Comparison of ENCODE assay signal across 9 cellular contexts in genomic region chr4:4865705-4866123, GRCh38. TPM values are rescaled to one million over a fixed set of nuclear protein-coding genes. Genes with fewer than 3 reads are reported as not detected.
DNase-seq lines count a peak whose midpoint lies in the region; ATAC-seq, FAIRE-seq and TF ChIP-seq lines count a peak whose summit lies in the region.
"Had no signal": no experiment of that assay in that cellular context is flagged by ENCODE, and none has a peak within 500 bp of the region (broad histone marks: within the 10 kb centered on the region; RNA-seq: fewer than 3 reads in every experiment).

No MANE protein-coding gene starts in this region.

- H3K9ac ChIP-seq in GM12878 (ENCODE audit: control insufficient read depth, insufficient read depth, low read length), result no peak overlapping the region

- H3K4me3 ChIP-seq in GM12878 (no peak overlapping the region), testis (peak overlapping the region; percentile 26 to 29)

- SMC1A ChIA-PET in GM12878 (lab: Charles Lee; ENCODE audit: uncharacterized antibody, unreplicated experiment), result no interaction called here

- H3K36me3 Mint-ChIP-seq in activated naive CD4-positive, alpha-beta T cell treated with anti-CD3 and anti-CD28 coated beads, Interleukin-2, amount 10 ng/mL, durations not matched to agents 7 days and 5 days, result peaks cover 7% of the 10 kb centered on the region
- H3K36me3 Mint-ChIP-seq in memory B cell (peaks cover 1% of the 10 kb centered on the region), HFFc6 (ENCODE audit: low read depth) (peaks cover 25% of the 10 kb centered on the region)
- H3K36me3 Mint-ChIP-seq: CD8-positive, alpha-beta T cell had no signal

- peaks cover 2% of the 10 kb centered on the region; the same call in 2 of the 3 replicates for H3K9me3 ChIP-seq in GM12878 (replicated peaks; ENCODE audit: control insufficient read depth, insufficient read depth, low read length)
- H3K9me3 ChIP-seq in testis, result no peaks in the 10 kb centered on the region

- no peaks in the 10 kb centered on the region for H3K36me3 ChIP-seq in GM12878 (ENCODE audit: control insufficient read depth in 2 of 2, insufficient read depth in 2 of 2, low read length in 1 of 2)
- no peaks in the 10 kb centered on the region for H3K36me3 ChIP-seq in testis (ENCODE audit: low read depth, missing control alignments)

- no peaks in the 10 kb centered on the region; the same call in 1 of the 2 replicates for H4K20me1 ChIP-seq in GM12878 (ENCODE audit: control insufficient read depth, insufficient read depth)

- no peak for TF ChIP-seq RAD21 in GM12878 (IDR thresholded peaks at IDR 0.05; ENCODE audit: insufficient read depth, low read depth, low read length)

- peaks cover 9% of the 10 kb centered on the region for H3K4me1 Mint-ChIP-seq in activated naive CD4-positive, alpha-beta T cell treated with anti-CD3 and anti-CD28 coated beads, Interleukin-2, amount 10 ng/mL, durations not matched to agents 7 days and 5 days
- peaks cover 3% of the 10 kb centered on the region for H3K4me1 Mint-ChIP-seq in memory B cell
- H3K4me1 Mint-ChIP-seq in HFFc6 (ENCODE audit: low read depth), result peaks cover 17% of the 10 kb centered on the region

- H3K27ac ChIP-seq in GM12878 (ENCODE audit: control insufficient read depth, insufficient read depth) (no peak overlapping the region), testis (no peak overlapping the region)

- H3K4me1 ChIP-seq in GM12878 (ENCODE audit: control insufficient read depth, insufficient read depth, low read length), result no peaks in the 10 kb centered on the region
- peaks cover 17% of the 10 kb centered on the region for H3K4me1 ChIP-seq in testis

- CTCF ChIA-PET in activated naive CD4-positive, alpha-beta T cell treated with anti-CD3 and anti-CD28 coated beads, Interleukin-2, amount 10 ng/mL, durations not matched to agents 7 days and 5 days (lab: Charles Lee), result interaction anchor here (0.9 kb wide), 1 partner anchor 9 kb away, joined by 3 read pairs; no protein-coding TSS in a partner anchor
- CTCF ChIA-PET in GM12878 (lab: Yijun Ruan, JAX), result no interaction called here

- TF ChIP-seq POLR2A in GM12878 (IDR thresholded peaks at IDR 0.05; ENCODE audit: low read depth, low read length) (no peak), testis (IDR thresholded peaks at IDR 0.05) (no peak)

- no peak for TF ChIP-seq CTCF in GM12878 (IDR thresholded peaks at IDR 0.05 in 2 of 3, conservative IDR thresholded peaks at IDR 0.05 in 1 of 3; ENCODE audit: control insufficient read depth in 2 of 3, extremely low read depth in 1 of 3, insufficient read depth in 1 of 3, low read depth in 3 of 3, low read length in 3 of 3)
- no peak for TF ChIP-seq CTCF in testis (IDR thresholded peaks at IDR 0.05)
- TF ChIP-seq CTCF in HFFc6 (IDR thresholded peaks at IDR 0.05), result no peak

- no peaks in the 10 kb centered on the region for H3K9me3 Mint-ChIP-seq in activated naive CD4-positive, alpha-beta T cell treated with anti-CD3 and anti-CD28 coated beads, Interleukin-2, amount 10 ng/mL, durations not matched to agents 7 days and 5 days
- H3K9me3 Mint-ChIP-seq in memory B cell (peaks cover 4% of the 10 kb centered on the region), HFFc6 (peaks cover 7% of the 10 kb centered on the region; the same call in 1 of the 2 replicates)
- H3K9me3 Mint-ChIP-seq: CD8-positive, alpha-beta T cell had no signal

- POLR2A ChIA-PET in GM12878 (lab: Charles Lee), result no interaction called here

- H3K79me2 ChIP-seq in GM12878 (ENCODE audit: control insufficient read depth, insufficient read depth, low read length), result no peaks in the 10 kb centered on the region

- H3K27me3 ChIP-seq in GM12878 (replicated peaks in 1 of 2; ENCODE audit: control insufficient read depth in 2 of 2, insufficient read depth in 2 of 2, low read length in 1 of 2), result peaks cover 26 to 35% of the 10 kb centered on the region in 2 experiments
- H3K27me3 ChIP-seq in testis, result no peaks in the 10 kb centered on the region

- no peaks in the 10 kb centered on the region for H3K27me3 Mint-ChIP-seq in activated naive CD4-positive, alpha-beta T cell treated with anti-CD3 and anti-CD28 coated beads, Interleukin-2, amount 10 ng/mL, durations not matched to agents 7 days and 5 days
- H3K27me3 Mint-ChIP-seq in memory B cell (peaks cover 22% of the 10 kb centered on the region), HFFc6 (ENCODE audit: insufficient read depth) (peaks cover 38% of the 10 kb centered on the region)

- ATAC-seq in GM12878 (no peak), memory B cell (ENCODE audit: low read depth) (no peak)
- ATAC-seq: CD8-positive, alpha-beta T cell had no signal

- H3K4me3 Mint-ChIP-seq in activated naive CD4-positive, alpha-beta T cell treated with anti-CD3 and anti-CD28 coated beads, Interleukin-2, amount 10 ng/mL, durations not matched to agents 7 days and 5 days, result peak overlapping the region; percentile 33
- H3K4me3 Mint-ChIP-seq in memory B cell (no peak overlapping the region), HFFc6 (no peak overlapping the region; the same call in 1 of the 2 replicates)
- H3K4me3 Mint-ChIP-seq: CD8-positive, alpha-beta T cell had no signal

- 29% methylated on average over 35 of the region's 36 CpGs for WGBS in GM12878 (ENCODE audit: insufficient coverage, insufficient replicate concordance, low lambda C conversion rate, missing lambda C conversion rate)
- 2 to 5% methylated on average over 7 to 36 of the region's 36 CpGs for WGBS in testis, 2 donors

- intact Hi-C loops in GM12878 (cut with micrococcal nuclease; ENCODE audit: unreplicated experiment) (no loop called here), testis (cut with DNase I; ENCODE audit: low total_unique reads) (no loop called here)

- no peak for TF ChIP-seq EP300 in GM12878 (IDR thresholded peaks at IDR 0.05; ENCODE audit: borderline replicate concordance in 1 of 2, control insufficient read depth in 1 of 2, low read depth in 2 of 2, low read length in 2 of 2)

- in situ Hi-C loops in GM12878 (cut with MboI), result no loop called here

- RAD21 ChIA-PET in GM12878 (lab: Charles Lee; ENCODE audit: unreplicated experiment), result no interaction called here

- no peak for DNase-seq in activated naive CD4-positive, alpha-beta T cell treated with anti-CD3 and anti-CD28 coated beads, Interleukin-2, amount 10 ng/mL, durations not matched to agents 7 days and 5 days
- DNase-seq in activated naive CD4-positive, alpha-beta T cell (lab: John Stamatoyannopoulos, UW), result no peak
- no peak for DNase-seq in GM12878 (ENCODE audit: low read depth, low spot score)
- DNase-seq in memory B cell (ENCODE audit: low spot score in 2 of 2), result no peak
- DNase-seq in testis, result no peak
- DNase-seq in effector CD8-positive, alpha-beta T cell (lab: John Stamatoyannopoulos, UW), result no peak
- DNase-seq in SW 1271 (lab: John Stamatoyannopoulos, UW), result no peak
- no peak for DNase-seq in HFFc6
- DNase-seq: CD8-positive, alpha-beta T cell had no signal

- no TSS peak for BruUV-seq in GM12878 (replicated peaks; lab: Mats Ljungman, UMichigan)

- no peak overlapping the region for H2AFZ ChIP-seq in GM12878 (ENCODE audit: control insufficient read depth, low read depth, low read length)

- no peak for FAIRE-seq in GM12878 (lab: Jason Lieb, UNC)

- H3K27ac Mint-ChIP-seq in activated naive CD4-positive, alpha-beta T cell treated with anti-CD3 and anti-CD28 coated beads, Interleukin-2, amount 10 ng/mL, durations not matched to agents 7 days and 5 days, result peak overlapping the region; percentile 60
- H3K27ac Mint-ChIP-seq in memory B cell (peak overlapping the region; percentile 59), HFFc6 (no peak overlapping the region)
- H3K27ac Mint-ChIP-seq: CD8-positive, alpha-beta T cell had no signal

- no peak overlapping the region for H3K4me2 ChIP-seq in GM12878 (ENCODE audit: control insufficient read depth, insufficient read depth)

TF ChIP-seq in GM12878, 131 proteins besides CTCF, POLR2A, EP300 and RAD21 (continues in another document):
- peak; percentile 58 for TF ChIP-seq SUZ12 (IDR thresholded peaks at IDR 0.05; ENCODE audit: unreplicated experiment)

RNA-seq across cellular contexts. Expression of gene MSX1, which starts 6.2 kb away (rescaled TPM):
- total RNA-seq in GM12878 (2013; cell fraction: nucleolus; rRNA removed), result 1.4 and 2.2 TPM in 2 replicates
- 0.28 TPM in 1 of 2 replicates, not detected in the other for total RNA-seq in GM12878 (2014; rRNA removed)
- total RNA-seq in GM12878 (2014; rRNA removed; fragmentation: Illumina TruSeq; extraction: Trizol), result not detected in 2 replicates
- 0.18 and 0.24 TPM in 2 replicates for total RNA-seq in GM12878 (2021)
- not detected for polyA plus RNA-seq in GM12878 (2011; ENCODE audit: low read depth)
- polyA plus RNA-seq in GM12878 (2011; rRNA removed), result 0.22 and 0.56 TPM in 2 replicates
- polyA plus RNA-seq in GM12878 (2011; cell fraction: cytosol; rRNA removed), result 0.42 and 0.51 TPM in 2 replicates
- 1.2 and 1.3 TPM in 2 replicates for polyA plus RNA-seq in GM12878 (2011; cell fraction: nucleus; rRNA removed)
- 0.15 and 0.60 TPM in 2 replicates for polyA plus RNA-seq in GM12878 (2012)
- polyA plus RNA-seq in GM12878 (2014; fragmentation: Illumina TruSeq; extraction: Trizol), result 0.22 TPM in 1 of 2 replicates, not detected in the other
- under 1 TPM; 0.04 to 0.08 TPM for polyA plus RNA-seq in GM12878 (2014; fragmentation: Nextera tagmentation; extraction: Ambion mirVana)
- 0.13 and 0.16 TPM in 2 replicates for polyA plus RNA-seq in GM12878 (2014; rRNA removed)
- under 1 TPM in 1 of 2 experiments, not detected in 1; 0.12 TPM for polyA plus RNA-seq in GM12878 (2016; fragmentation: Nextera tagmentation; extraction: Ambion mirVana)
- not detected in 2 replicates for polyA minus RNA-seq in GM12878 (2011; rRNA and poly(A)+ RNA removed)
- 1.0 TPM in 1 of 2 replicates, not detected in the other for polyA minus RNA-seq in GM12878 (2011; cell fraction: cytosol; rRNA and poly(A)+ RNA removed)
- 0.12 TPM in 1 of 2 replicates, not detected in the other for polyA minus RNA-seq in GM12878 (2011; cell fraction: nucleus; rRNA and poly(A)+ RNA removed)
- 1 to 10 TPM in 1 of 2 donors, under 1 TPM in 1; 0.99 to 1.7 TPM for total RNA-seq in testis
- 1.7 TPM for polyA plus RNA-seq in testis (ENCODE audit: insufficient read depth, low read depth, low replicate concordance)
- 1 to 10 TPM; 5.5 to 8.6 (median 7.2) TPM for total RNA-seq in HFFc6 (2021; fragmentation: NEBNext Ultra II Directional; extraction: Animal tissue kit (Norgen Biotek cat#: 25700))
- total RNA-seq: CD8-positive, alpha-beta T cell had no signal
